ENCODE assay signal across 1 cellular context in the genomic region with DNA sequence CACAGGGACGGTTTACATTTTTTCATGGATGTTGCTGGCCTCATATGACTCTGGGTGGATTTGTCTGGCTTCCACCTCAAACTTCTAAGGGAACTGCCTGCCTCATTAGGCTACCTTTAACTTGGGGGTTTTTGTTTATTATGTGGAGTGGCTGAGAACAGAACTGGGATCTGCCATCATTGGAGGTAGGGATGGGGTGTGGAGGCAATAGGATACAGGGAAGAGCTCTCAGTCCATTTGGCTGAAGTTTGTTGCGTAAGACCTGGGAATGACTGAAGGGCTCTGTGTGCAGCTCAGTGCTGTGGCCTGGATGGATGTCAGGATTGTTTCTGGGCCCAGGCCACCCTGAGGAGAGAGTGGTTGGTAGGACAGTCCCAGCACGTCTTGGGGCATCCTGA.
TF ChIP-seq lines count a peak whose summit lies in the region.

No MANE protein-coding gene starts in this region.

TF ChIP-seq in H1, 55 proteins besides CTCF, POLR2A, EP300 and RAD21:
- TF ChIP-seq CHD2 (IDR thresholded peaks at IDR 0.05; ENCODE audit: low read length) (no peak), CEBPB (IDR thresholded peaks at IDR 0.05; ENCODE audit: low read depth, low read length) (peak; percentile 47; the same call in 1 of the 2 replicates)
